Comparison of ENCODE assay signal across 21 cellular contexts in the genomic region with DNA sequence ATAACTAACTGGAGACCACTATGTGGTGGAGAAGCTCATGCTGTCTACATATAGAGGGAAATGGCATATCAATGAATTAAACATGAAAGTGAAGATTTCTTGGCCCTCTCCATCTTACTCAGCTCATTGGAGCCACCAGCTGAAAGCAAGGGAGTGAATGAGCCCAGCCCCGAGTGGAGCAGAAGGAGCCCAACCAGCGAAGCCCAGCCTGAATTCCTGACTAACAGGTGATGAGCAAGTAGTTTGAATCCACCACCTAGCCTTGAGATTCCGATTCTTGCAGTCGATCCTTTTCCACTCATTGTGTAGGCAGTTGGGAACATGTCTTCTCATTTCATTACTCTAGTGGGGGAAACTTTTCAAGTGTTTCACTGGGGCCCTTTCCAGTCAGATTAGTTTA.
"Had no signal": no experiment of that assay in that cellular context is flagged by ENCODE, and none has a peak within 500 bp of the region (broad histone marks: within the 10 kb centered on the region; RNA-seq: fewer than 3 reads in every experiment).

No MANE protein-coding gene starts in this region.

- H3K4me3 ChIP-seq: colonic mucosa, esophagus muscularis mucosa, heart right ventricle, lower lobe of right lung, pancreas, right lobe of liver, thyroid gland had no signal

- ATAC-seq: foreskin keratinocyte; heart right ventricle; left ventricle myocardium superior; lower lobe of right lung; naive thymus-derived CD8-positive, alpha-beta T cell; pancreas; right lobe of liver; stimulated activated naive CD8-positive, alpha-beta T cell treated with anti-CD3 and anti-CD28 coated beads, Interleukin-15, amount 100 ng/mL, for 72 hours had no signal

- H3K4me1 ChIP-seq: colonic mucosa, esophagus muscularis mucosa, foreskin keratinocyte, heart right ventricle, lower lobe of right lung, pancreas, right lobe of liver, thyroid gland had no signal

- H3K36me3 ChIP-seq: colonic mucosa, esophagus muscularis mucosa, heart right ventricle, lower lobe of right lung, neutrophil, pancreas, right lobe of liver, thyroid gland had no signal

- H3K27me3 ChIP-seq: colonic mucosa, esophagus muscularis mucosa, foreskin keratinocyte, heart right ventricle, neutrophil, pancreas, right lobe of liver, thyroid gland had no signal

- H3K9me3 ChIP-seq: colonic mucosa, esophagus muscularis mucosa, heart right ventricle, lower lobe of right lung, neutrophil, pancreas, right lobe of liver, thyroid gland had no signal

- DNase-seq: colonic mucosa; effector CD8-positive, alpha-beta T cell; foreskin keratinocyte; glutamatergic neuron; heart right ventricle; hippocampal formation; left ventricle myocardium superior; lower lobe of right lung; naive thymus-derived CD8-positive, alpha-beta T cell; nephron progenitor cell; pancreas; right lobe of liver; small intestine; stimulated activated CD4-positive, alpha-beta T cell treated with anti-CD3 and anti-CD28 coated beads, Interleukin-15, amount 100 ng/mL, for 24 hours; stimulated activated CD4-positive, alpha-beta T cell treated with anti-CD3 and anti-CD28 coated beads, Interleukin-2, amount 100 ng/mL, for 48 hours; stimulated activated CD8-positive, alpha-beta memory T cell treated with anti-CD3 and anti-CD28 coated beads, Interleukin-4, amount 100 ng/mL, for 48 hours; stimulated activated naive CD4-positive, alpha-beta T cell; stimulated activated naive CD8-positive, alpha-beta T cell treated with anti-CD3 and anti-CD28 coated beads, Interleukin-15, amount 100 ng/mL, for 72 hours; thyroid gland had no signal

- H3K27ac ChIP-seq: colonic mucosa, esophagus muscularis mucosa, foreskin keratinocyte, heart right ventricle, lower lobe of right lung, neutrophil, pancreas, right lobe of liver, thyroid gland had no signal
